Comparison of ENCODE assay signal across 16 cellular contexts in genomic region chr5:169286572-169287325, GRCh38. TPM values are rescaled to one million over a fixed set of nuclear protein-coding genes. Genes with fewer than 3 reads are reported as not detected.
DNase-seq lines count a peak whose midpoint lies in the region; ATAC-seq, FAIRE-seq and TF ChIP-seq lines count a peak whose summit lies in the region.
"Had no signal": no experiment of that assay in that cellular context is flagged by ENCODE, and none has a peak within 500 bp of the region (broad histone marks: within the 10 kb centered on the region; RNA-seq: fewer than 3 reads in every experiment).

No MANE protein-coding gene starts in this region.

- ATAC-seq in T-helper 17 cell = no peak

- peak; percentile 55 for DNase-seq in G401 (ENCODE audit: low spot score)
- DNase-seq in esophagus squamous epithelium (lab: John Stamatoyannopoulos, UW) = no peak
- no peak for DNase-seq in hepatocyte (ENCODE audit: low spot score)
- DNase-seq in sigmoid colon = no peak
- no peak for DNase-seq in T-helper 17 cell
- no peak for DNase-seq in AG08396 (ENCODE audit: low spot score)
- no peak for DNase-seq in HAP-1 (ENCODE audit: low spot score in 2 of 2)
- no peak for DNase-seq in H54 (ENCODE audit: insufficient read length, low spot score)
- DNase-seq: ACHN; activated CD4-positive, alpha-beta T cell treated with anti-CD3 and anti-CD28 coated beads, Interleukin-2, amount 10 ng/mL, durations not matched to agents 7 days and 5 days; activated CD8-positive, alpha-beta memory T cell treated with anti-CD3 and anti-CD28 coated beads, Interleukin-2, amount 50 U/mL, for 48 hours; GF-D8; NCI-H1436; Peyer's patch; T-helper 2 cell had no signal

- 54 to 56% methylated on average over 10 to 11 of the region's 11 CpGs for WGBS in esophagus squamous epithelium, 2 donors
- WGBS in hepatocyte (ENCODE audit: low lambda C conversion rate, missing lambda C conversion rate) = 85% methylated on average over 11 of the region's 11 CpGs
- 64 to 75% methylated on average over 11 of the region's 11 CpGs for WGBS in sigmoid colon, 2 donors

- no peak for FAIRE-seq in H54 (lab: Jason Lieb, UNC)

- H3K4me1 ChIP-seq in esophagus squamous epithelium (peaks cover 0 to 45% (median 11%) of the 10 kb centered on the region in 3 donors), hepatocyte (ENCODE audit: insufficient read depth) (peaks cover 23% of the 10 kb centered on the region), sigmoid colon (peaks cover 0 to 74% (median 58%) of the 10 kb centered on the region in 4 donors), HAP-1 (no peaks in the 10 kb centered on the region)
- H3K4me1 ChIP-seq: Peyer's patch had no signal

- H3K9me3 ChIP-seq in esophagus squamous epithelium (peaks cover 0 to 12% (median 7%) of the 10 kb centered on the region in 3 donors), hepatocyte (ENCODE audit: low read depth) (no peaks in the 10 kb centered on the region), sigmoid colon (peaks cover 0 to 3% (median 0%) of the 10 kb centered on the region in 4 donors), T-helper 17 cell (ENCODE audit: control insufficient read depth, low read length, poor library complexity, severe bottlenecking) (no peaks in the 10 kb centered on the region), HAP-1 (no peaks in the 10 kb centered on the region)
- H3K9me3 ChIP-seq: Peyer's patch had no signal

- H3K36me3 ChIP-seq in esophagus squamous epithelium = no peaks in the 10 kb centered on the region
- H3K36me3 ChIP-seq in hepatocyte (replicated peaks; ENCODE audit: insufficient read depth, low read depth) = no peaks in the 10 kb centered on the region
- no peaks in the 10 kb centered on the region for H3K36me3 ChIP-seq in sigmoid colon
- no peaks in the 10 kb centered on the region for H3K36me3 ChIP-seq in HAP-1 (replicated peaks)
- H3K36me3 ChIP-seq: Peyer's patch had no signal

- no peak overlapping the region for H3K4me3 Mint-ChIP-seq in T-helper 17 cell
- H3K4me3 Mint-ChIP-seq: activated CD4-positive, alpha-beta T cell treated with anti-CD3 and anti-CD28 coated beads, Interleukin-2, amount 10 ng/mL, durations not matched to agents 7 days and 5 days; neural crest cell had no signal

- no peak overlapping the region for H3K27ac Mint-ChIP-seq in T-helper 17 cell
- H3K27ac Mint-ChIP-seq: activated CD4-positive, alpha-beta T cell treated with anti-CD3 and anti-CD28 coated beads, Interleukin-2, amount 10 ng/mL, durations not matched to agents 7 days and 5 days had no signal

- H3K9me2 ChIP-seq in hepatocyte (replicated peaks; ENCODE audit: insufficient read depth) = no peaks in the 10 kb centered on the region

- TF ChIP-seq POLR2A in esophagus squamous epithelium (IDR thresholded peaks at IDR 0.05) (no peak), sigmoid colon (IDR thresholded peaks at IDR 0.05) (no peak), H54 (IDR thresholded peaks at IDR 0.05; ENCODE audit: low read depth, low read length) (no peak)

- H3K79me2 ChIP-seq in hepatocyte = peaks cover 62% of the 10 kb centered on the region

- H4K20me1 ChIP-seq in hepatocyte (ENCODE audit: insufficient read depth, poor library complexity, severe bottlenecking) = no peaks in the 10 kb centered on the region

- intact Hi-C loops in esophagus squamous epithelium (cut with DNase I) (no loop called here), sigmoid colon (cut with DNase I) (loop anchor here (2.0 to 10.0 kb wide), 2 partner anchors 14 to 142 kb away; partner anchors contain the start of gene SLIT3)

- TF ChIP-seq EP300 in sigmoid colon (IDR thresholded peaks at IDR 0.05) = no peak

- no peak overlapping the region for H2AFZ ChIP-seq in hepatocyte

- H3K4me2 ChIP-seq in hepatocyte = no peak overlapping the region

- H3K4me3 ChIP-seq in esophagus squamous epithelium (no peak overlapping the region), hepatocyte (no peak overlapping the region), sigmoid colon (no peak overlapping the region), HAP-1 (no peak overlapping the region)
- H3K4me3 ChIP-seq: Peyer's patch had no signal

- peaks cover 0 to 3% (median 0%) of the 10 kb centered on the region in 4 donors for H3K27me3 ChIP-seq in esophagus squamous epithelium
- no peaks in the 10 kb centered on the region for H3K27me3 ChIP-seq in hepatocyte
- H3K27me3 ChIP-seq in sigmoid colon = no peaks in the 10 kb centered on the region
- H3K27me3 ChIP-seq in HAP-1 (ENCODE audit: low read depth) = no peaks in the 10 kb centered on the region
- H3K27me3 ChIP-seq: Peyer's patch had no signal

- H3K27me3 Mint-ChIP-seq in T-helper 17 cell = no peaks in the 10 kb centered on the region
- H3K27me3 Mint-ChIP-seq: activated CD4-positive, alpha-beta T cell treated with anti-CD3 and anti-CD28 coated beads, Interleukin-2, amount 10 ng/mL, durations not matched to agents 7 days and 5 days had no signal

- in situ Hi-C loops in G401 (cut with HindIII; ENCODE audit: low sequenced_read_pairs) (no loop called here), HAP-1 (cut with MboI; ENCODE audit: low sequenced_read_pairs) (loop anchor here (25.0 kb wide), 1 partner anchor 599 kb away; no protein-coding TSS in a partner anchor)

- H3K36me3 Mint-ChIP-seq in T-helper 17 cell (ENCODE audit: low read depth) = no peaks in the 10 kb centered on the region

- no peaks in the 10 kb centered on the region for H3K4me1 Mint-ChIP-seq in T-helper 17 cell
- H3K4me1 Mint-ChIP-seq: activated CD4-positive, alpha-beta T cell treated with anti-CD3 and anti-CD28 coated beads, Interleukin-2, amount 10 ng/mL, durations not matched to agents 7 days and 5 days; neural crest cell had no signal

- TF ChIP-seq CTCF in esophagus squamous epithelium (IDR thresholded peaks at IDR 0.05) = no peak
- TF ChIP-seq CTCF in hepatocyte (IDR thresholded peaks at IDR 0.05; ENCODE audit: poor library complexity) = no peak
- no peak for TF ChIP-seq CTCF in sigmoid colon (IDR thresholded peaks at IDR 0.05)

- H3K27ac ChIP-seq in esophagus squamous epithelium (peak overlapping the region; percentile 24 to 73 (median 65)), hepatocyte (peak overlapping the region; percentile 8), sigmoid colon (peak overlapping the region; percentile 76 to 87 (median 80))

RNA-seq across cellular contexts. Expression of gene SLIT3, which starts 14.2 kb away (rescaled TPM):
- total RNA-seq in G401 (2014; rRNA removed; shearing (Covaris generic)) = 0.03 TPM in 1 of 2 replicates, not detected in the other
- total RNA-seq in esophagus squamous epithelium = 10 to 100 TPM in 1 of 4 donors, 1 to 10 TPM in 2, under 1 TPM in 1; 0.72 to 37.4 (median 5.3) TPM
- 43.8 and 58.4 TPM in 2 replicates for total RNA-seq in hepatocyte
- 96.7 and 104 TPM in 2 replicates for polyA plus RNA-seq in hepatocyte
- total RNA-seq in sigmoid colon = 10 to 100 TPM; 30.0 to 46.3 (median 31.5) TPM
- 1 to 10 TPM in 2 of 3 donors, under 1 TPM in 1; 0.23 to 4.2 (median 4.0) TPM for polyA plus RNA-seq in sigmoid colon
- total RNA-seq in T-helper 17 cell = not detected

Comparison
In these comparisons a context has a peak if more than half of its experiments do, and no peak if none do; other contexts are left out.
1. H3K27ac ChIP-seq: peak in every context shown above with its lines; median percentile 80 in sigmoid colon; 65 in esophagus squamous epithelium; 8 in hepatocyte.